ENCODE assay signal across 1 cellular context in the genomic region with DNA sequence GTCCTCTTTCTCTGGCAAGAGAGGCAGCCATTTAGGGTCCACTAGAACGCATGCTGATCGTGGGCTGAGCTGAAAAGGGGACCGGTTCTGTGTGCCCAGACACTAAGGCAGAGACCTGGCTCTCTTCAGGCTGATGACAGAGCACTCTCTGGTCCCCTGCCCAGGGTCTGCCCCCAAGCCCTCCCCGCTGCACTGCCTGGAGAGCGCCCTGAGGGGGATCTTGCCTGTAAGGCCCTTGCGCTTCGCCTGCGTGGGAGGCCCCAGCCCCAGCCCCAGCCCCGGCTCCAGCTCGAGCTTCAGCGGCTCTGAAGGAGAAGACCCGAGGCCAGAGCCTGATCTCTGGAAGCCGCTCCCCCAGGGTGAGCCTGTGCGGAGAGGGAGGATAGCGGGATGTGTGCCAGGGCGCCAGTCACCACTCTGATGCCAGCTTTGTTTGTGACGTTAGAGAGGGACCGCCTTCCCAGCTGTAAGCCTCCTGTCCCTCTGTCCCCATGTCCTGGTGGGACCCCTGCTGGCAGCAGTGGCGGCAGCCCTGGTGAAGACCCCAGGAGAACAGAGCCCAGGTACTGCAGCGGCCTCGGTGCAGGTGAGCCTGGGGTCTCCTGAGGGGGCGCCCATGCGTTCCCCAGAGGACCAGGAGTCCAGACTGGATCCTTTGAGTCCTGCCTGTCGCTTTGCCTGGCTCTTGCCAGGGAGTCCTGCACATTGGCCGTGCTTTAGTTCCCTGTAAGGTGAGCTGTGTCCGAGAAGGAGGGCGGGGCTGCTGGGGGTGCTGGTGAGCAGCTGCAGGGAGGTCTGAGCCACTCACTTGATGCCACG.
TF ChIP-seq lines count a peak whose summit lies in the region.

No MANE protein-coding gene starts in this region.

TF ChIP-seq in SK-N-SH treated with all-trans-retinoic acid at 6 μM for 48 hours, 23 proteins besides CTCF, POLR2A, EP300 and RAD21 (continued from another document):
- TF ChIP-seq GLIS3 (CRISPR knock-in tag; IDR thresholded peaks at IDR 0.05) = no peak
- TF ChIP-seq, protein P1, sequence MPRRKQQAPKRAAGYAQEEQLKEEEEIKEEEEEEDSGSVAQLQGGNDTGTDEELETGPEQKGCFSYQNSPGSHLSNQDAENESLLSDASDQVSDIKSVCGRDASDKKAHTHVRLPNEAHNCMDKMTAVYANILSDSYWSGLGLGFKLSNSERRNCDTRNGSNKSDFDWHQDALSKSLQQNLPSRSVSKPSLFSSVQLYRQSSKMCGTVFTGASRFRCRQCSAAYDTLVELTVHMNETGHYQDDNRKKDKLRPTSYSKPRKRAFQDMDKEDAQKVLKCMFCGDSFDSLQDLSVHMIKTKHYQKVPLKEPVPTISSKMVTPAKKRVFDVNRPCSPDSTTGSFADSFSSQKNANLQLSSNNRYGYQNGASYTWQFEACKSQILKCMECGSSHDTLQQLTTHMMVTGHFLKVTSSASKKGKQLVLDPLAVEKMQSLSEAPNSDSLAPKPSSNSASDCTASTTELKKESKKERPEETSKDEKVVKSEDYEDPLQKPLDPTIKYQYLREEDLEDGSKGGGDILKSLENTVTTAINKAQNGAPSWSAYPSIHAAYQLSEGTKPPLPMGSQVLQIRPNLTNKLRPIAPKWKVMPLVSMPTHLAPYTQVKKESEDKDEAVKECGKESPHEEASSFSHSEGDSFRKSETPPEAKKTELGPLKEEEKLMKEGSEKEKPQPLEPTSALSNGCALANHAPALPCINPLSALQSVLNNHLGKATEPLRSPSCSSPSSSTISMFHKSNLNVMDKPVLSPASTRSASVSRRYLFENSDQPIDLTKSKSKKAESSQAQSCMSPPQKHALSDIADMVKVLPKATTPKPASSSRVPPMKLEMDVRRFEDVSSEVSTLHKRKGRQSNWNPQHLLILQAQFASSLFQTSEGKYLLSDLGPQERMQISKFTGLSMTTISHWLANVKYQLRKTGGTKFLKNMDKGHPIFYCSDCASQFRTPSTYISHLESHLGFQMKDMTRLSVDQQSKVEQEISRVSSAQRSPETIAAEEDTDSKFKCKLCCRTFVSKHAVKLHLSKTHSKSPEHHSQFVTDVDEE (CRISPR knock-in tag; IDR thresholded peaks at IDR 0.05) = no peak
- TF ChIP-seq, protein P2, sequence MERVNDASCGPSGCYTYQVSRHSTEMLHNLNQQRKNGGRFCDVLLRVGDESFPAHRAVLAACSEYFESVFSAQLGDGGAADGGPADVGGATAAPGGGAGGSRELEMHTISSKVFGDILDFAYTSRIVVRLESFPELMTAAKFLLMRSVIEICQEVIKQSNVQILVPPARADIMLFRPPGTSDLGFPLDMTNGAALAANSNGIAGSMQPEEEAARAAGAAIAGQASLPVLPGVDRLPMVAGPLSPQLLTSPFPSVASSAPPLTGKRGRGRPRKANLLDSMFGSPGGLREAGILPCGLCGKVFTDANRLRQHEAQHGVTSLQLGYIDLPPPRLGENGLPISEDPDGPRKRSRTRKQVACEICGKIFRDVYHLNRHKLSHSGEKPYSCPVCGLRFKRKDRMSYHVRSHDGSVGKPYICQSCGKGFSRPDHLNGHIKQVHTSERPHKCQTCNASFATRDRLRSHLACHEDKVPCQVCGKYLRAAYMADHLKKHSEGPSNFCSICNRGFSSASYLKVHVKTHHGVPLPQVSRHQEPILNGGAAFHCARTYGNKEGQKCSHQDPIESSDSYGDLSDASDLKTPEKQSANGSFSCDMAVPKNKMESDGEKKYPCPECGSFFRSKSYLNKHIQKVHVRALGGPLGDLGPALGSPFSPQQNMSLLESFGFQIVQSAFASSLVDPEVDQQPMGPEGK (CRISPR knock-in tag; IDR thresholded peaks at IDR 0.05; ENCODE audit: borderline replicate concordance) = no peak
